Comparison of ENCODE assay signal across 13 cellular contexts in the genomic region with DNA sequence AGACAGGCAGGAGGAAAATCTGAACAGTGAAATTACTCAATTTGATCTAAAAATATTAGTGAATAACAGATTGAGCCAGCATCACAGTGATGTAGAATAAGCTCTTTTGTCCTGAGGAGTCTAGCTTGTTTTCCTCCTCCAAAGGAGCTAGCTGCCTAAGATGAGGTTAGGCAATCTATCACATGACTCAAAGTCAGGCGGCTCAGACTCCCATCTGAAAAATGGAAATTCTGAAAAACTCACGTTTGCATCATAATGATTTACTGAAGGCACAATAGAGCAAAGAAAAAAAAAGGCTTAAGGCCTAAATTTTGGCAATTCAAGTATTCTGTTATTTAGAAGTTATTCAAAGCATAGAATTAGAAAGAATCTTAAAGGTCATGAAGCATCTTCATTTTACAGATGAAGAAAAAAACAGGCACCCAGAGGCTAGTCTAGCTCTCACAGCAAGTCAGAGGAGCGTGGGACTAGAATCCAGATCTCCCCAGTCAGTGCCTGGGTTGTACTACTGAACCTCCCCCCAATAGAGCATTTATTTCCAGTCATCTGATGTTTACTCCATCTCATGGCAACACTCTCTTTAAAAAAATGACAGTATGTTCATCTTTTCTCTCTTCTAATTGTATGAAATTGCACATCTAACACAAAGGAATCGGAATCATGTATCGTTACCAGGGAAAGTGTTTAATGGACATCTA.
DNase-seq lines count a peak whose midpoint lies in the region; ATAC-seq, FAIRE-seq and TF ChIP-seq lines count a peak whose summit lies in the region.
"Had no signal": no experiment of that assay in that cellular context is flagged by ENCODE, and none has a peak within 500 bp of the region (broad histone marks: within the 10 kb centered on the region; RNA-seq: fewer than 3 reads in every experiment).

No MANE protein-coding gene starts in this region.

- TF ChIP-seq POLR2A in transverse colon (IDR thresholded peaks at IDR 0.05) = no peak

- ATAC-seq in HG03460 (IDR thresholded peaks at IDR 0.05; ENCODE audit: unreplicated experiment) (no peak), GM19467 (IDR thresholded peaks at IDR 0.05; ENCODE audit: unreplicated experiment) (no peak)

- H3K9me3 ChIP-seq in HUES48 (ENCODE audit: control insufficient read depth, insufficient read depth, low read length) (no peaks in the 10 kb centered on the region), transverse colon (no peaks in the 10 kb centered on the region), osteoblast (ENCODE audit: low read depth, low read length) (no peaks in the 10 kb centered on the region)
- H3K9me3 ChIP-seq: ascending aorta had no signal

- intact Hi-C loops in transverse colon (cut with DNase I; ENCODE audit: low total_unique reads) = no loop called here

- FAIRE-seq in bronchial epithelial cell (lab: Jason Lieb, UNC) = no peak
- FAIRE-seq: endothelial cell of umbilical vein, GM12892 had no signal

- H3K27me3 ChIP-seq in HUES48 (ENCODE audit: control insufficient read depth, insufficient read depth, low read length) = no peaks in the 10 kb centered on the region
- H3K27me3 ChIP-seq in bronchial epithelial cell (ENCODE audit: control insufficient read depth, insufficient read depth, low read length) = no peaks in the 10 kb centered on the region
- H3K27me3 ChIP-seq in layer of hippocampus (ENCODE audit: control insufficient read depth, insufficient read depth, low read length) = no peaks in the 10 kb centered on the region
- peaks cover 5% of the 10 kb centered on the region for H3K27me3 ChIP-seq in transverse colon
- H3K27me3 ChIP-seq in osteoblast (ENCODE audit: insufficient read depth, low read length) = peaks cover 35% of the 10 kb centered on the region
- H3K27me3 ChIP-seq: ascending aorta had no signal

- no peak for TF ChIP-seq EP300 in transverse colon (IDR thresholded peaks at IDR 0.05; ENCODE audit: low read depth)

- in situ Hi-C loops in transverse colon (cut with MboI; ENCODE audit: low pct_ligation_motif_present in 1 of 4, low pct_unique_long_range_greater_than_20kb in 1 of 4, low sequenced_read_pairs in 3 of 4) = no loop called here

- no peak overlapping the region for H2AFZ ChIP-seq in osteoblast (ENCODE audit: low read length)

- H3K36me3 ChIP-seq in HUES48 (ENCODE audit: control insufficient read depth, insufficient read depth, low read length) (no peaks in the 10 kb centered on the region), bronchial epithelial cell (ENCODE audit: control insufficient read depth, insufficient read depth, low read length) (no peaks in the 10 kb centered on the region), transverse colon (no peaks in the 10 kb centered on the region), osteoblast (ENCODE audit: insufficient read depth, low read length) (no peaks in the 10 kb centered on the region)
- H3K36me3 ChIP-seq: ascending aorta had no signal

- H3K4me2 ChIP-seq in osteoblast (ENCODE audit: insufficient read depth, low read length) = no peak overlapping the region

- TF ChIP-seq CTCF in bronchial epithelial cell (IDR thresholded peaks at IDR 0.05; ENCODE audit: insufficient read depth, low read length, severe bottlenecking) (no peak), transverse colon (IDR thresholded peaks at IDR 0.05) (no peak), osteoblast (IDR thresholded peaks at IDR 0.05; ENCODE audit: extremely low read depth, low read depth, low read length) (no peak)

- peaks cover 28% of the 10 kb centered on the region for H3K4me1 ChIP-seq in HUES48 (ENCODE audit: control insufficient read depth, insufficient read depth, low read length)
- H3K4me1 ChIP-seq in transverse colon = peaks cover 0 to 7% (median 0%) of the 10 kb centered on the region in 4 donors
- H3K4me1 ChIP-seq in osteoblast (ENCODE audit: insufficient read depth, low read length) = no peaks in the 10 kb centered on the region
- H3K4me1 ChIP-seq: ascending aorta had no signal

- 80 to 81% methylated on average over 5 of the region's 5 CpGs for WGBS in transverse colon (ENCODE audit: low coverage in 1 of 2), 2 donors

- H3K9ac ChIP-seq in HUES48 (ENCODE audit: low read depth, low read length) = no peak overlapping the region

- peak; percentile 23 for DNase-seq in bronchial epithelial cell (ENCODE audit: low read depth)
- DNase-seq in transverse colon = no peak
- no peak for DNase-seq in osteoblast (ENCODE audit: insufficient read length, low spot score, missing footprints)
- DNase-seq: activated CD8-positive, alpha-beta memory T cell treated with anti-CD3 and anti-CD28 coated beads, Interleukin-2, amount 50 U/mL, for 48 hours; NCI-H1436; T1000 had no signal

- H3K4me3 ChIP-seq in HUES48 (ENCODE audit: low read depth, low read length) (no peak overlapping the region; the same call in 1 of the 2 replicates), bronchial epithelial cell (ENCODE audit: low read depth, low read length) (no peak overlapping the region), transverse colon (no peak overlapping the region), osteoblast (ENCODE audit: insufficient read depth, low read length) (no peak overlapping the region)
- H3K4me3 ChIP-seq: ascending aorta had no signal

- H3K27ac ChIP-seq in HUES48 (ENCODE audit: low read depth, low read length) = peak overlapping the region; percentile 57
- H3K27ac ChIP-seq in layer of hippocampus (ENCODE audit: low read depth, low read length) = peak overlapping the region; percentile 50
- peak overlapping the region; percentile 42 to 63 (median 50) for H3K27ac ChIP-seq in transverse colon
- no peak overlapping the region for H3K27ac ChIP-seq in osteoblast (ENCODE audit: low read depth, low read length)
- H3K27ac ChIP-seq: ascending aorta had no signal

- H3K79me2 ChIP-seq in osteoblast (ENCODE audit: insufficient read depth, low read length) = no peaks in the 10 kb centered on the region

- no peaks in the 10 kb centered on the region for H4K20me1 ChIP-seq in osteoblast (ENCODE audit: insufficient read depth, low read length)
